Comparison of ENCODE assay signal across 21 cellular contexts in genomic region chr2:8139668-8140202, GRCh38.
DNase-seq lines count a peak whose midpoint lies in the region; ATAC-seq and TF ChIP-seq lines count a peak whose summit lies in the region.
"Had no signal": no experiment of that assay in that cellular context is flagged by ENCODE, and none has a peak within 500 bp of the region (broad histone marks: within the 10 kb centered on the region; RNA-seq: fewer than 3 reads in every experiment).

No MANE protein-coding gene starts in this region.

- H3K27me3 ChIP-seq in left ventricle myocardium inferior (ENCODE audit: low read depth) (no peaks in the 10 kb centered on the region), esophagus squamous epithelium (no peaks in the 10 kb centered on the region), psoas muscle (ENCODE audit: insufficient read depth in 3 of 3, low read length in 2 of 3) (no peaks in the 10 kb centered on the region), vagina (no peaks in the 10 kb centered on the region)
- H3K27me3 ChIP-seq: neutrophil had no signal

- intact Hi-C loops in left ventricle myocardium inferior (cut with micrococcal nuclease) (no loop called here), Right ventricle myocardium inferior (cut with DNase I) (loop anchor here (5.0 to 10.0 kb wide), 3 partner anchors 75 to 538 kb away; no protein-coding TSS in a partner anchor), esophagus squamous epithelium (cut with DNase I) (no loop called here), psoas muscle (cut with DNase I) (no loop called here), vagina (cut with DNase I) (no loop called here)

- peaks cover 9% of the 10 kb centered on the region for H3K27me3 Mint-ChIP-seq in progenitor cell of endocrine pancreas
- H3K27me3 Mint-ChIP-seq: CD4-positive, alpha-beta T cell had no signal

- no peaks in the 10 kb centered on the region for H3K36me3 Mint-ChIP-seq in progenitor cell of endocrine pancreas (ENCODE audit: insufficient read depth)

- H3K36me3 ChIP-seq in left ventricle myocardium inferior, result no peaks in the 10 kb centered on the region
- no peaks in the 10 kb centered on the region for H3K36me3 ChIP-seq in esophagus squamous epithelium
- H3K36me3 ChIP-seq in psoas muscle (ENCODE audit: insufficient read depth in 1 of 2, low read depth in 1 of 2), result no peaks in the 10 kb centered on the region
- no peaks in the 10 kb centered on the region for H3K36me3 ChIP-seq in vagina
- H3K36me3 ChIP-seq: neutrophil had no signal

- DNase-seq in left ventricle myocardium inferior (no peak), Right ventricle myocardium inferior (ENCODE audit: missing footprints) (no peak), esophagus squamous epithelium (lab: John Stamatoyannopoulos, UW) (no peak), psoas muscle (no peak), vagina (ENCODE audit: extremely low spot score in 2 of 2) (no peak), progenitor cell of endocrine pancreas (ENCODE audit: low spot score, unreplicated experiment) (no peak)
- DNase-seq in activated naive CD4-positive, alpha-beta T cell (lab: John Stamatoyannopoulos, UW), result no peak
- DNase-seq: CD4-positive, alpha-beta T cell; DMS153; NCI-H1436; NCI-H82; PC-9; stimulated activated CD4-positive, alpha-beta T cell treated with anti-CD3 and anti-CD28 coated beads, Interleukin-1b, Interleukin-23, amount 100 ng/mL, for 48 hours; stimulated activated naive CD4-positive, alpha-beta T cell; T-helper 9 cell had no signal

- no peak overlapping the region for H3K4me3 Mint-ChIP-seq in progenitor cell of endocrine pancreas (ENCODE audit: low read depth)
- H3K4me3 Mint-ChIP-seq: CD4-positive, alpha-beta T cell had no signal

- no peak for TF ChIP-seq POLR2A in esophagus squamous epithelium (IDR thresholded peaks at IDR 0.05)
- TF ChIP-seq POLR2A in vagina (IDR thresholded peaks at IDR 0.05), result no peak

- no peaks in the 10 kb centered on the region for H3K9me3 Mint-ChIP-seq in progenitor cell of endocrine pancreas (ENCODE audit: low read depth)
- H3K9me3 Mint-ChIP-seq: CD4-positive, alpha-beta T cell had no signal

- H3K27ac Mint-ChIP-seq in progenitor cell of endocrine pancreas, result no peak overlapping the region
- H3K27ac Mint-ChIP-seq: CD4-positive, alpha-beta T cell had no signal

- ATAC-seq in Right ventricle myocardium inferior (no peak), psoas muscle (no peak), GM18867 (IDR thresholded peaks at IDR 0.05; ENCODE audit: unreplicated experiment) (no peak)
- ATAC-seq: activated CD4-positive, CD25-positive, alpha-beta regulatory T cell treated with anti-CD3 and anti-CD28 coated beads, Interleukin-2, amount 50 U/mL, for 24 hours; HCT116 had no signal

- no peak overlapping the region for H3K4me3 ChIP-seq in left ventricle myocardium inferior
- H3K4me3 ChIP-seq in esophagus squamous epithelium, result no peak overlapping the region
- no peak overlapping the region for H3K4me3 ChIP-seq in psoas muscle
- no peak overlapping the region for H3K4me3 ChIP-seq in vagina
- H3K4me3 ChIP-seq: PC-9, SK-N-MC had no signal

- H3K27ac ChIP-seq in left ventricle myocardium inferior (replicated peaks) (peak overlapping the region; percentile 80), esophagus squamous epithelium (peak overlapping the region in 3 of 4 donors; percentile 16 to 82 (median 64)), psoas muscle (peak overlapping the region; percentile 46), vagina (peak overlapping the region; percentile 59)
- H3K27ac ChIP-seq: epithelial cell of prostate, neutrophil, PC-9, SK-N-MC had no signal

- 71 to 75% methylated on average over 2 of the region's 2 CpGs for WGBS in esophagus squamous epithelium, 2 donors
- WGBS in psoas muscle, 3 donors, result 62 to 69% (median 67%) methylated on average over 2 of the region's 2 CpGs

- H3K9me3 ChIP-seq in left ventricle myocardium inferior (replicated peaks), result no peaks in the 10 kb centered on the region
- no peaks in the 10 kb centered on the region for H3K9me3 ChIP-seq in esophagus squamous epithelium
- H3K9me3 ChIP-seq in psoas muscle, result no peaks in the 10 kb centered on the region
- no peaks in the 10 kb centered on the region for H3K9me3 ChIP-seq in vagina
- H3K9me3 ChIP-seq: neutrophil had no signal

- no peak for TF ChIP-seq CTCF in left ventricle myocardium inferior (IDR thresholded peaks at IDR 0.05; ENCODE audit: borderline replicate concordance)
- TF ChIP-seq CTCF in esophagus squamous epithelium (IDR thresholded peaks at IDR 0.05), result no peak
- TF ChIP-seq CTCF in psoas muscle (IDR thresholded peaks at IDR 0.05), result no peak
- no peak for TF ChIP-seq CTCF in vagina (IDR thresholded peaks at IDR 0.05)
- TF ChIP-seq CTCF in progenitor cell of endocrine pancreas (IDR thresholded peaks at IDR 0.05; ENCODE audit: unreplicated experiment), result no peak

- H3K4me1 Mint-ChIP-seq in progenitor cell of endocrine pancreas (ENCODE audit: low read depth), result peaks cover 7% of the 10 kb centered on the region

- peaks cover 15% of the 10 kb centered on the region for H3K4me1 ChIP-seq in left ventricle myocardium inferior
- H3K4me1 ChIP-seq in esophagus squamous epithelium, result peaks cover 0 to 4% (median 0%) of the 10 kb centered on the region in 3 donors
- H3K4me1 ChIP-seq in psoas muscle, result no peaks in the 10 kb centered on the region
- H3K4me1 ChIP-seq in vagina, result peaks cover 7% of the 10 kb centered on the region
